ENCODE assay signal across 8 cellular contexts in genomic region chr12:6533653-6534157, GRCh38. TPM values are rescaled to one million over a fixed set of nuclear protein-coding genes. Genes with fewer than 3 reads are reported as not detected.
A peak's percentile ranks its signal among the peaks of the same experiment; 100 is the strongest.
DNase-seq lines count a peak whose midpoint lies in the region; ATAC-seq and TF ChIP-seq lines count a peak whose summit lies in the region.

No MANE protein-coding gene starts in this region.

- no peaks in the 10 kb centered on the region for H3K9me3 ChIP-seq in esophagus (ENCODE audit: control insufficient read depth in 2 of 2, insufficient read depth in 1 of 2, low read depth in 1 of 2, low read length in 1 of 2)
- H3K9me3 ChIP-seq in mucosa of rectum (ENCODE audit: control insufficient read depth in 2 of 2, low read length in 2 of 2) = no peaks in the 10 kb centered on the region

- ATAC-seq in GM19455 (IDR thresholded peaks at IDR 0.05; ENCODE audit: unreplicated experiment) (peak; percentile 47), HG03520 (IDR thresholded peaks at IDR 0.05; ENCODE audit: unreplicated experiment) (peak; percentile 29)

- H3K9ac ChIP-seq in mucosa of rectum (ENCODE audit: low read depth in 1 of 2, low read length in 2 of 2) = peak overlapping the region; percentile 87 to 94

- H3K4me1 ChIP-seq in esophagus (ENCODE audit: control insufficient read depth in 2 of 2, insufficient read depth in 2 of 2, low read length in 1 of 2) (peaks cover 5 to 29% of the 10 kb centered on the region in 2 donors), mucosa of rectum (ENCODE audit: control insufficient read depth in 2 of 2, insufficient read depth in 2 of 2, low read length in 2 of 2) (peaks cover 37 to 47% of the 10 kb centered on the region in 2 donors)

- H3K4me3 Mint-ChIP-seq in activated CD4-positive, alpha-beta T cell treated with anti-CD3 and anti-CD28 coated beads, Interleukin-2, amount 10 ng/mL, durations not matched to agents 7 days and 5 days = peak overlapping the region; percentile 90
- H3K4me3 Mint-ChIP-seq in type B pancreatic cell = peak overlapping the region; percentile 97

- H3K36me3 ChIP-seq in esophagus (ENCODE audit: control insufficient read depth in 2 of 2, insufficient read depth in 2 of 2, low read length in 1 of 2) = peaks cover 18 to 42% of the 10 kb centered on the region in 2 donors
- H3K36me3 ChIP-seq in mucosa of rectum (ENCODE audit: control insufficient read depth in 2 of 2, insufficient read depth in 2 of 2, low read length in 2 of 2) = peaks cover 39 to 50% of the 10 kb centered on the region in 2 donors

- WGBS in esophagus, 2 donors = 0 to 1% methylated on average over 23 of the region's 23 CpGs

- peak overlapping the region; percentile 98 for H3K27ac Mint-ChIP-seq in activated CD4-positive, alpha-beta T cell treated with anti-CD3 and anti-CD28 coated beads, Interleukin-2, amount 10 ng/mL, durations not matched to agents 7 days and 5 days
- H3K27ac Mint-ChIP-seq in type B pancreatic cell = peak overlapping the region; percentile 100

- no peaks in the 10 kb centered on the region for H3K27me3 ChIP-seq in esophagus (ENCODE audit: control insufficient read depth in 1 of 2, insufficient read depth in 2 of 2, low read length in 2 of 2)
- H3K27me3 ChIP-seq in mucosa of rectum (ENCODE audit: control insufficient read depth in 2 of 2, insufficient read depth in 2 of 2, low read length in 2 of 2) = no peaks in the 10 kb centered on the region

- POLR2A ChIA-PET in activated CD4-positive, alpha-beta T cell treated with anti-CD3 and anti-CD28 coated beads, Interleukin-2, amount 10 ng/mL, durations not matched to agents 7 days and 5 days (lab: Charles Lee) = interaction anchor here (0.6 to 1.6 kb wide), 17 partner anchors 8 to 318 kb away, joined by 3 to 10 read pairs (median 5); partner anchors contain the start of genes COPS7A, MRPL51, USP5 and VAMP1

- no peak for TF ChIP-seq CTCF in type B pancreatic cell (conservative IDR thresholded peaks at IDR 0.05)

- no peaks in the 10 kb centered on the region for H3K27me3 Mint-ChIP-seq in activated CD4-positive, alpha-beta T cell treated with anti-CD3 and anti-CD28 coated beads, Interleukin-2, amount 10 ng/mL, durations not matched to agents 7 days and 5 days
- H3K27me3 Mint-ChIP-seq in type B pancreatic cell = peaks cover 6% of the 10 kb centered on the region

- CTCF ChIA-PET in activated CD4-positive, alpha-beta T cell treated with anti-CD3 and anti-CD28 coated beads, Interleukin-2, amount 10 ng/mL, durations not matched to agents 7 days and 5 days (lab: Charles Lee) = interaction anchor here (0.6 to 1.5 kb wide), 4 partner anchors 19 to 116 kb away, joined by 3 to 6 read pairs (median 4); no protein-coding TSS in a partner anchor

- peaks cover 51% of the 10 kb centered on the region for H3K4me1 Mint-ChIP-seq in activated CD4-positive, alpha-beta T cell treated with anti-CD3 and anti-CD28 coated beads, Interleukin-2, amount 10 ng/mL, durations not matched to agents 7 days and 5 days
- peaks cover 33% of the 10 kb centered on the region for H3K4me1 Mint-ChIP-seq in type B pancreatic cell (ENCODE audit: unreplicated experiment)

- DNase-seq in DMS 273 treated with DMSO at 0.1 percent for 48 hours (lab: John Stamatoyannopoulos, UW) (peak; percentile 67), NCI-H446 treated with DMSO at 0.1 percent for 48 hours (lab: John Stamatoyannopoulos, UW) (peak; percentile 91), type B pancreatic cell (ENCODE audit: extremely low spot score, unreplicated experiment) (peak; percentile 87)
- DNase-seq in activated CD4-positive, alpha-beta T cell treated with anti-CD3 and anti-CD28 coated beads, Interleukin-2, amount 10 ng/mL, durations not matched to agents 7 days and 5 days = peak; percentile 69

- no peaks in the 10 kb centered on the region for H3K9me3 Mint-ChIP-seq in activated CD4-positive, alpha-beta T cell treated with anti-CD3 and anti-CD28 coated beads, Interleukin-2, amount 10 ng/mL, durations not matched to agents 7 days and 5 days
- H3K9me3 Mint-ChIP-seq in type B pancreatic cell = no peaks in the 10 kb centered on the region

- peak overlapping the region; percentile 89 to 98 for H3K4me3 ChIP-seq in esophagus (ENCODE audit: low read depth in 1 of 2, low read length in 2 of 2)
- H3K4me3 ChIP-seq in mucosa of rectum (ENCODE audit: low read length in 2 of 2) = peak overlapping the region; percentile 93 to 94

- peaks cover 75% of the 10 kb centered on the region for H3K36me3 Mint-ChIP-seq in activated CD4-positive, alpha-beta T cell treated with anti-CD3 and anti-CD28 coated beads, Interleukin-2, amount 10 ng/mL, durations not matched to agents 7 days and 5 days (ENCODE audit: low read depth)
- peaks cover 55% of the 10 kb centered on the region for H3K36me3 Mint-ChIP-seq in type B pancreatic cell

- H3K27ac ChIP-seq in esophagus (ENCODE audit: low read depth in 2 of 2, low read length in 1 of 2) = peak overlapping the region; percentile 99
- peak overlapping the region; percentile 94 to 98 for H3K27ac ChIP-seq in mucosa of rectum (ENCODE audit: low read depth in 2 of 2, low read length in 2 of 2)

RNA-seq across cellular contexts. Expression of gene GAPDH, which starts 0.6 kb away (rescaled TPM):
- 1,000 to 10,000 TPM; 4,459 to 4,958 TPM for total RNA-seq in activated CD4-positive, alpha-beta T cell treated with anti-CD3 and anti-CD28 coated beads, Interleukin-2, amount 10 ng/mL, durations not matched to agents 7 days and 5 days
- polyA plus RNA-seq in esophagus = 1,000 to 10,000 TPM; 2,765 to 3,567 TPM
- total RNA-seq in type B pancreatic cell (ENCODE audit: low replicate concordance) = 2,317 and 5,618 TPM in 2 replicates

RNA-seq across cellular contexts. Expression of gene IFFO1, which starts 22.1 kb away (rescaled TPM):
- 10 to 100 TPM; 28.3 to 30.4 TPM for total RNA-seq in activated CD4-positive, alpha-beta T cell treated with anti-CD3 and anti-CD28 coated beads, Interleukin-2, amount 10 ng/mL, durations not matched to agents 7 days and 5 days
- polyA plus RNA-seq in esophagus = 1 to 10 TPM; 5.7 TPM
- total RNA-seq in type B pancreatic cell (ENCODE audit: low replicate concordance) = 9.1 and 17.5 TPM in 2 replicates

RNA-seq across cellular contexts. Expression of gene NOP2, which starts 34.4 kb away (rescaled TPM):
- 10 to 100 TPM; 74.1 to 76.4 TPM for total RNA-seq in activated CD4-positive, alpha-beta T cell treated with anti-CD3 and anti-CD28 coated beads, Interleukin-2, amount 10 ng/mL, durations not matched to agents 7 days and 5 days
- 10 to 100 TPM; 26.3 to 41.6 TPM for polyA plus RNA-seq in esophagus
- total RNA-seq in type B pancreatic cell (ENCODE audit: low replicate concordance) = 60.9 and 106 TPM in 2 replicates

RNA-seq across cellular contexts. Expression of gene NCAPD2, which starts 39.8 kb away (rescaled TPM):
- 100 to 1,000 TPM; 191 to 202 TPM for total RNA-seq in activated CD4-positive, alpha-beta T cell treated with anti-CD3 and anti-CD28 coated beads, Interleukin-2, amount 10 ng/mL, durations not matched to agents 7 days and 5 days
- polyA plus RNA-seq in esophagus = 10 to 100 TPM; 10.2 to 13.7 TPM
- total RNA-seq in type B pancreatic cell (ENCODE audit: low replicate concordance) = 96.5 and 109 TPM in 2 replicates

RNA-seq across cellular contexts. Expression of gene MRPL51, which starts 40.6 kb away (rescaled TPM):
- 100 to 1,000 TPM; 212 to 241 TPM for total RNA-seq in activated CD4-positive, alpha-beta T cell treated with anti-CD3 and anti-CD28 coated beads, Interleukin-2, amount 10 ng/mL, durations not matched to agents 7 days and 5 days
- polyA plus RNA-seq in esophagus = 100 to 1,000 TPM in 1 of 2 donors, 10 to 100 TPM in 1; 60.7 to 124 TPM
- total RNA-seq in type B pancreatic cell (ENCODE audit: low replicate concordance) = 213 and 396 TPM in 2 replicates

Comparison
In these comparisons a context has a peak if more than half of its experiments do, and no peak if none do; other contexts are left out.
1. Peak in every context shown above with its lines: DNase-seq, ATAC-seq, H3K4me3 ChIP-seq and H3K27ac ChIP-seq.